Comparison of ENCODE assay signal across 17 cellular contexts in genomic region chr20:41185013-41185757, GRCh38. TPM values are rescaled to one million over a fixed set of nuclear protein-coding genes. Genes with fewer than 3 reads are reported as not detected.
DNase-seq lines count a peak whose midpoint lies in the region; ATAC-seq and TF ChIP-seq lines count a peak whose summit lies in the region.
"Had no signal": no experiment of that assay in that cellular context is flagged by ENCODE, and none has a peak within 500 bp of the region (broad histone marks: within the 10 kb centered on the region; RNA-seq: fewer than 3 reads in every experiment).

No MANE protein-coding gene starts in this region.

- intact Hi-C loops in activated naive CD4-positive, alpha-beta T cell treated with anti-CD3 and anti-CD28 coated beads for 36 hours (cut with micrococcal nuclease) = no loop called here
- intact Hi-C loops in dorsolateral prefrontal cortex (cut with DNase I) = loop anchor here in 1 of 2 donors (2.0 kb wide), 1 partner anchor 48 kb away; no protein-coding TSS in a partner anchor

- no peaks in the 10 kb centered on the region for H3K36me3 ChIP-seq in thoracic aorta
- H3K36me3 ChIP-seq: HAP-1, neural progenitor cell had no signal

- ATAC-seq in thoracic aorta (ENCODE audit: insufficient number of reproducible peaks, low FRiP score, low read depth) (no peak), HG02870 (IDR thresholded peaks at IDR 0.05; ENCODE audit: unreplicated experiment) (no peak), GM18505 (IDR thresholded peaks at IDR 0.05; ENCODE audit: unreplicated experiment) (no peak), GM21529 (IDR thresholded peaks at IDR 0.05; ENCODE audit: unreplicated experiment) (no peak)
- ATAC-seq: activated CD4-positive, CD25-positive, alpha-beta regulatory T cell treated with anti-CD3 and anti-CD28 coated beads, Interleukin-2, amount 50 U/mL, for 24 hours; activated T-cell treated with anti-CD3 and anti-CD28 coated beads, Interleukin-2, amount 50 U/mL, for 4 hours; T-cell had no signal

- H3K4me1 ChIP-seq in thoracic aorta (ENCODE audit: control insufficient read depth in 1 of 2, low read depth in 2 of 2) = peaks cover 0 to 11% of the 10 kb centered on the region in 2 donors
- H3K4me1 ChIP-seq: HAP-1, neural progenitor cell, testis had no signal

- H3K4me1 Mint-ChIP-seq in activated naive CD4-positive, alpha-beta T cell treated with anti-CD3 and anti-CD28 coated beads, Interleukin-2, amount 50 U/mL, for 24 hours = peaks cover 11% of the 10 kb centered on the region
- no peaks in the 10 kb centered on the region for H3K4me1 Mint-ChIP-seq in activated naive CD4-positive, alpha-beta T cell treated with anti-CD3 and anti-CD28 coated beads for 36 hours (ENCODE audit: low read depth)
- H3K4me1 Mint-ChIP-seq: brain, neural progenitor cell had no signal

- CTCF ChIA-PET in activated naive CD4-positive, alpha-beta T cell treated with anti-CD3 and anti-CD28 coated beads for 36 hours (lab: Charles Lee) = no interaction called here

- peak overlapping the region; percentile 59 for H3K27ac Mint-ChIP-seq in activated naive CD4-positive, alpha-beta T cell treated with anti-CD3 and anti-CD28 coated beads, Interleukin-2, amount 50 U/mL, for 24 hours
- no peak overlapping the region for H3K27ac Mint-ChIP-seq in activated naive CD4-positive, alpha-beta T cell treated with anti-CD3 and anti-CD28 coated beads for 36 hours
- H3K27ac Mint-ChIP-seq: neural progenitor cell had no signal

- TF ChIP-seq POLR2A in GM18505 (IDR thresholded peaks at IDR 0.05; ENCODE audit: borderline replicate concordance, extremely low read depth, insufficient read depth, insufficient read length) = no peak

- H3K4me3 Mint-ChIP-seq in activated naive CD4-positive, alpha-beta T cell treated with anti-CD3 and anti-CD28 coated beads, Interleukin-2, amount 50 U/mL, for 24 hours = no peak overlapping the region
- no peak overlapping the region for H3K4me3 Mint-ChIP-seq in activated naive CD4-positive, alpha-beta T cell treated with anti-CD3 and anti-CD28 coated beads for 36 hours
- H3K4me3 Mint-ChIP-seq: activated T-cell treated with anti-CD3 and anti-CD28 coated beads, Interleukin-2, amount 50 U/mL, for 4 hours; brain; neural progenitor cell; T-cell had no signal

- H3K27ac ChIP-seq in dorsolateral prefrontal cortex = peak overlapping the region; percentile 37 to 96 (median 89)
- H3K27ac ChIP-seq in thoracic aorta = peak overlapping the region in 1 of 2 donors; percentile 41
- H3K27ac ChIP-seq: neural progenitor cell, testis had no signal

- peaks cover 3% of the 10 kb centered on the region for H3K36me3 Mint-ChIP-seq in activated naive CD4-positive, alpha-beta T cell treated with anti-CD3 and anti-CD28 coated beads, Interleukin-2, amount 50 U/mL, for 24 hours
- peaks cover 1% of the 10 kb centered on the region for H3K36me3 Mint-ChIP-seq in activated naive CD4-positive, alpha-beta T cell treated with anti-CD3 and anti-CD28 coated beads for 36 hours (ENCODE audit: low read depth)

- H3K9me3 ChIP-seq in thoracic aorta = peaks cover 4% of the 10 kb centered on the region
- H3K9me3 ChIP-seq: testis had no signal

- H3K27me3 ChIP-seq in dorsolateral prefrontal cortex = no peaks in the 10 kb centered on the region
- H3K27me3 ChIP-seq in thoracic aorta (replicated peaks; ENCODE audit: insufficient read depth) = no peaks in the 10 kb centered on the region
- H3K27me3 ChIP-seq: neural progenitor cell, testis had no signal

- no peaks in the 10 kb centered on the region for H3K9me3 Mint-ChIP-seq in activated naive CD4-positive, alpha-beta T cell treated with anti-CD3 and anti-CD28 coated beads, Interleukin-2, amount 50 U/mL, for 24 hours
- no peaks in the 10 kb centered on the region for H3K9me3 Mint-ChIP-seq in activated naive CD4-positive, alpha-beta T cell treated with anti-CD3 and anti-CD28 coated beads for 36 hours

- TF ChIP-seq CTCF in dorsolateral prefrontal cortex (IDR thresholded peaks at IDR 0.05 in 54 of 56, conservative IDR thresholded peaks at IDR 0.05 in 2 of 56; ENCODE audit: low read depth in 1 of 56, partially characterized antibody in 56 of 56) (peak in 55 of 56 donors; percentile 23 to 75 (median 59)), thoracic aorta (IDR thresholded peaks at IDR 0.05) (peak; percentile 15)

- H3K4me3 ChIP-seq in dorsolateral prefrontal cortex (no peak overlapping the region), thoracic aorta (no peak overlapping the region)
- H3K4me3 ChIP-seq: HAP-1, neural progenitor cell, testis had no signal

- no peaks in the 10 kb centered on the region for H3K27me3 Mint-ChIP-seq in activated naive CD4-positive, alpha-beta T cell treated with anti-CD3 and anti-CD28 coated beads, Interleukin-2, amount 50 U/mL, for 24 hours
- H3K27me3 Mint-ChIP-seq in activated naive CD4-positive, alpha-beta T cell treated with anti-CD3 and anti-CD28 coated beads for 36 hours (ENCODE audit: low read depth) = no peaks in the 10 kb centered on the region
- H3K27me3 Mint-ChIP-seq: brain, T-cell had no signal

- no peak for DNase-seq in activated naive CD4-positive, alpha-beta T cell treated with anti-CD3 and anti-CD28 coated beads for 36 hours
- peak in 9 of 10 donors; percentile 57 to 83 (median 73) for DNase-seq in dorsolateral prefrontal cortex
- DNase-seq in medulla oblongata (ENCODE audit: extremely low spot score) = peak; percentile 83
- no peak for DNase-seq in thoracic aorta (ENCODE audit: low spot score)
- DNase-seq: activated T-cell treated with anti-CD3 and anti-CD28 coated beads, Interleukin-2, amount 50 U/mL, for 4 hours; IMR-90; NCI-H1092; testis had no signal

RNA-seq across cellular contexts. Expression of gene PLCG1, which starts 47.8 kb away (rescaled TPM):
- 100 to 1,000 TPM; 117 to 136 TPM for total RNA-seq in activated naive CD4-positive, alpha-beta T cell treated with anti-CD3 and anti-CD28 coated beads for 36 hours
- total RNA-seq in dorsolateral prefrontal cortex (100 to 1,000 TPM; 110 to 346 (median 179) TPM), thoracic aorta (100 to 1,000 TPM; 185 to 255 TPM)

Comparison
In these comparisons a context has a peak if more than half of its experiments do, and no peak if none do; other contexts are left out.
1. DNase-seq: peak in dorsolateral prefrontal cortex (9 of 10) and medulla oblongata (single experiment); none in activated naive CD4-positive, alpha-beta T cell treated with anti-CD3 and anti-CD28 coated beads for 36 hours (single experiment) and thoracic aorta (single experiment).